16 cellular contexts compared by ENCODE assay signal in the genomic region with DNA sequence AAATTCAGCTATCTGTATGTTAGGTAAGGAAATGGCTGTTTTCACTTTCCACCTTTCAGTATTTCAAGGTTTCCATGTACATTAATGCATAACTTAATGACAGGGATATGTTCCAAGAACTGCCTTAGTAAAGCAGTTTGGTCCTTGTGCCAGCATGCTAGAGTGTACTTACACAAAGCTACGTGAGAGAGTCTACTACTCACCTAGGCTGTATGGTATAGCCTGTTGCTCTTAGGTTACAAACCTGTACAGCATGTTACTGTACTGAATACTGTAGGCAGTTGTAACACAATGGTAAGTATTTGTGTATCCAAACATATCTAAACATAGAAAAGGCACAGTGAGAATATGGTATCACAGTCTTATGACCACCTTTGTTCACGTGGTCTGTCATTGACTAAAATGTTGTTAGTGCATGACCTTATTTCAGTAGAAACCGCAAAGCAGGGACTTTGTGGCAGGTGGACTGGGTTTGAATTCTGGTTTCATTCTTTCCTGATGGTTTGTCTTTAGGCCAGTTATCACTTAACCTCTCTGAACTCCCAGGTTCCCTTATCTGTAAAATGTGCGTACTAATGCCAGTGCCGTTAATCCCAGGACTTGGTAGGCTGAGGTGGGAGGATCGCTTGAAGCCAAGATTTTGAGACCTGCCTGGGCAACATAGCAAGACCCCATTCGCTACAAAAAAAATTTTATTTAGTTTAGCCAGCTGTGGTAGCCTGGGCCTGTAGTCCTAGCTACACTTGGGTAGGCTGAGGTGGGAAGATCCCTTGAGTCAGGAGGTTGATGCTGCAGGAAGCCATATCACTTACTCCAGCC.
"Had no signal": no experiment of that assay in that cellular context is flagged by ENCODE, and none has a peak within 500 bp of the region (broad histone marks: within the 10 kb centered on the region; RNA-seq: fewer than 3 reads in every experiment).

No MANE protein-coding gene starts in this region.

- H3K4me1 ChIP-seq: parathyroid adenoma had no signal

- H3K27me3 ChIP-seq: colonic mucosa, esophagus squamous epithelium, neutrophil, thyroid gland had no signal

- H3K36me3 ChIP-seq: colonic mucosa, esophagus squamous epithelium, neutrophil, thyroid gland had no signal

- H3K9ac ChIP-seq: parathyroid adenoma had no signal

- H3K4me3 Mint-ChIP-seq: activated CD4-positive, alpha-beta T cell treated with anti-CD3 and anti-CD28 coated beads, Interleukin-2, amount 10 ng/mL, durations not matched to agents 7 days and 5 days; activated naive CD8-positive, alpha-beta T cell; natural killer cell; stimulated activated naive B cell treated with anti-CD40 and anti-IgM and Interleukin-4, amounts not matched to agents 10 μg/mL and 1 μg/mL and 100 μg/mL, for 72 hours had no signal

- H3K36me3 Mint-ChIP-seq: natural killer cell had no signal

- H3K27me3 Mint-ChIP-seq: activated CD4-positive, alpha-beta T cell treated with anti-CD3 and anti-CD28 coated beads, Interleukin-2, amount 10 ng/mL, durations not matched to agents 7 days and 5 days; activated naive CD8-positive, alpha-beta T cell; stimulated activated naive B cell treated with anti-CD40 and anti-IgM and Interleukin-4, amounts not matched to agents 10 μg/mL and 1 μg/mL and 100 μg/mL, for 72 hours had no signal

- H3K9me3 ChIP-seq: colonic mucosa, esophagus squamous epithelium, neutrophil, thyroid gland had no signal

- H3K27ac ChIP-seq: colonic mucosa, esophagus squamous epithelium, neutrophil, parathyroid adenoma, thyroid gland had no signal

- H3K27ac Mint-ChIP-seq: activated CD4-positive, alpha-beta T cell treated with anti-CD3 and anti-CD28 coated beads, Interleukin-2, amount 10 ng/mL, durations not matched to agents 7 days and 5 days; activated naive CD8-positive, alpha-beta T cell; stimulated activated naive B cell treated with anti-CD40 and anti-IgM and Interleukin-4, amounts not matched to agents 10 μg/mL and 1 μg/mL and 100 μg/mL, for 72 hours had no signal

- H3K4me3 ChIP-seq: colonic mucosa, esophagus squamous epithelium, thyroid gland had no signal

- H3K9me3 Mint-ChIP-seq: activated CD4-positive, alpha-beta T cell treated with anti-CD3 and anti-CD28 coated beads, Interleukin-2, amount 10 ng/mL, durations not matched to agents 7 days and 5 days; natural killer cell; stimulated activated naive B cell treated with anti-CD40 and anti-IgM and Interleukin-4, amounts not matched to agents 10 μg/mL and 1 μg/mL and 100 μg/mL, for 72 hours had no signal

- ATAC-seq: natural killer cell; stimulated activated naive B cell treated with anti-CD40 and anti-IgM and Interleukin-4, amounts not matched to agents 10 μg/mL and 1 μg/mL and 100 μg/mL, for 72 hours had no signal

- DNase-seq: activated CD4-positive, alpha-beta T cell treated with anti-CD3 and anti-CD28 coated beads, Interleukin-2, amount 10 ng/mL, durations not matched to agents 7 days and 5 days; activated gamma-delta T cell treated with Interleukin-2 at 50 U/mL for 16 hours; amniotic stem cell; central memory CD4-positive, alpha-beta T cell; colonic mucosa; esophagus squamous epithelium; kidney glomerular epithelial cell; mesenchymal stem cell; natural killer cell; stimulated activated CD4-positive, alpha-beta T cell treated with anti-CD3 and anti-CD28 coated beads, Interleukin-12 subunit alpha, Interleukin-12 subunit beta, amount 100 ng/mL, for 4 hours; stimulated activated CD4-positive, alpha-beta T cell treated with anti-CD3 and anti-CD28 coated beads, Interleukin-2, amount 100 ng/mL, for 24 hours; stimulated activated naive B cell treated with anti-CD40 and anti-IgM and Interleukin-4, amounts not matched to agents 10 μg/mL and 1 μg/mL and 100 μg/mL, for 72 hours; thyroid gland had no signal
